ENCODE assay signal across 9 cellular contexts in genomic region chr1:152347116-152347728, GRCh38. TPM values are rescaled to one million over a fixed set of nuclear protein-coding genes. Genes with fewer than 3 reads are reported as not detected.
DNase-seq lines count a peak whose midpoint lies in the region; ATAC-seq, FAIRE-seq and TF ChIP-seq lines count a peak whose summit lies in the region.
"Had no signal": no experiment of that assay in that cellular context is flagged by ENCODE, and none has a peak within 500 bp of the region (broad histone marks: within the 10 kb centered on the region; RNA-seq: fewer than 3 reads in every experiment).

No MANE protein-coding gene starts in this region.

- ATAC-seq in GM18498 (IDR thresholded peaks at IDR 0.05; ENCODE audit: unreplicated experiment) (peak; percentile 63), GM21381 (IDR thresholded peaks at IDR 0.05; ENCODE audit: unreplicated experiment) (no peak)

- POLR2A ChIA-PET in endothelial cell of umbilical vein (lab: Charles Lee) = no interaction called here

- H3K27ac ChIP-seq in VCaP (no peak overlapping the region), endothelial cell of umbilical vein (ENCODE audit: insufficient read depth, low read depth, low read length) (no peak overlapping the region), neural cell (ENCODE audit: low read length) (no peak overlapping the region)

- TF ChIP-seq EP300 in neural cell (conservative IDR thresholded peaks at IDR 0.05; ENCODE audit: poor library complexity, severe bottlenecking) = no peak

- H3K36me3 ChIP-seq in endothelial cell of umbilical vein (ENCODE audit: control insufficient read depth in 2 of 2, extremely low read depth in 1 of 2, insufficient read depth in 2 of 2, low read length in 2 of 2) = no peaks in the 10 kb centered on the region
- no peaks in the 10 kb centered on the region for H3K36me3 ChIP-seq in neural cell (ENCODE audit: insufficient read depth, low read length)

- peaks cover 0 to 1% of the 10 kb centered on the region in 2 experiments for H3K27me3 ChIP-seq in endothelial cell of umbilical vein (ENCODE audit: control insufficient read depth in 2 of 2, insufficient read depth in 2 of 2, low read length in 2 of 2)
- no peaks in the 10 kb centered on the region for H3K27me3 ChIP-seq in neural cell (ENCODE audit: insufficient read depth, low read depth, low read length)

- H3K9me3 ChIP-seq in endothelial cell of umbilical vein (replicated peaks; ENCODE audit: control insufficient read depth, insufficient read depth, low read length) (no peaks in the 10 kb centered on the region), neural cell (ENCODE audit: low read length) (no peaks in the 10 kb centered on the region)

- no peak for TF ChIP-seq POLR2A in endothelial cell of umbilical vein (IDR thresholded peaks at IDR 0.05; ENCODE audit: low read depth, low read length)

- H4K20me1 ChIP-seq in endothelial cell of umbilical vein (replicated peaks; ENCODE audit: control insufficient read depth, extremely low read depth, insufficient read depth, low read length) (no peaks in the 10 kb centered on the region), neural cell (ENCODE audit: insufficient read depth) (no peaks in the 10 kb centered on the region)

- no peaks in the 10 kb centered on the region for H3F3A ChIP-seq in neural cell (ENCODE audit: insufficient read depth, low read length, poor library complexity, severe bottlenecking)

- H3K9me2 ChIP-seq in neural cell (ENCODE audit: insufficient read depth, low read length) = no peaks in the 10 kb centered on the region

- H3K79me2 ChIP-seq in endothelial cell of umbilical vein (ENCODE audit: control insufficient read depth, insufficient read depth, low read length) = no peaks in the 10 kb centered on the region
- no peaks in the 10 kb centered on the region for H3K79me2 ChIP-seq in neural cell (replicated peaks; ENCODE audit: insufficient read depth, low read length)

- peak; percentile 65 for DNase-seq in CD1c-positive myeloid dendritic cell (ENCODE audit: extremely low spot score)
- DNase-seq in NCI-H1694 treated with DMSO at 0.1 percent for 48 hours (lab: John Stamatoyannopoulos, UW) = peak; percentile 47
- DNase-seq in endothelial cell of umbilical vein (ENCODE audit: low read depth, low spot score) = peak; percentile 63
- no peak for DNase-seq in UCSD-AML1 (lab: John Stamatoyannopoulos, UW; ENCODE audit: unreplicated experiment)

- no peak overlapping the region for H3K4me2 ChIP-seq in endothelial cell of umbilical vein (ENCODE audit: insufficient read depth, low read length)
- H3K4me2 ChIP-seq in neural cell (ENCODE audit: low read length) = no peak overlapping the region

- TF ChIP-seq CTCF in VCaP (conservative IDR thresholded peaks at IDR 0.05) (peak; percentile 93), endothelial cell of umbilical vein (IDR thresholded peaks at IDR 0.05; ENCODE audit: extremely low read depth in 1 of 2, insufficient read depth in 1 of 2, low read depth in 1 of 2, low read length in 2 of 2) (peak; percentile 68 to 72), neural cell (IDR thresholded peaks at IDR 0.05; ENCODE audit: poor library complexity, severe bottlenecking) (peak; percentile 30)

- H3K4me3 ChIP-seq in endothelial cell of umbilical vein (replicated peaks in 1 of 3; ENCODE audit: insufficient read depth in 1 of 3, low read depth in 1 of 3, low read length in 3 of 3) (no peak overlapping the region), neural cell (ENCODE audit: low read length) (no peak overlapping the region)

- peak; percentile 67 for FAIRE-seq in endothelial cell of umbilical vein (lab: Jason Lieb, UNC)

- no peak overlapping the region for H3K9ac ChIP-seq in endothelial cell of umbilical vein (replicated peaks; ENCODE audit: extremely low read depth, insufficient read depth, low read length)
- H3K9ac ChIP-seq in neural cell (ENCODE audit: low read length) = no peak overlapping the region

- H2AFZ ChIP-seq in endothelial cell of umbilical vein (ENCODE audit: low read depth, low read length) = no peak overlapping the region
- no peak overlapping the region for H2AFZ ChIP-seq in neural cell (ENCODE audit: low read depth, low read length)

- BruUV-seq in endothelial cell of umbilical vein (replicated peaks; lab: Mats Ljungman, UMichigan) = no TSS peak

- dilution Hi-C loops in endothelial cell of umbilical vein (cut with MboI; ENCODE audit: extremely low pct_ligation_motif_present, low sequenced_read_pairs) = no loop called here

- intact Hi-C loops in endothelial cell of umbilical vein (cut with micrococcal nuclease) = loop anchor here (1.0 to 5.0 kb wide), 4 partner anchors 95 to 205 kb away; no protein-coding TSS in a partner anchor

- no peaks in the 10 kb centered on the region for H3K4me1 ChIP-seq in endothelial cell of umbilical vein (ENCODE audit: control insufficient read depth, extremely low read depth, insufficient read depth, low read length)

- CTCF ChIA-PET in endothelial cell of umbilical vein (lab: Charles Lee) = interaction anchor here (0.5 to 2.6 kb wide), 40 partner anchors 8 to 386 kb away, joined by 3 to 68 read pairs (median 4); partner anchors contain the start of genes FLG, FLG2 and HRNR

- TF ChIP-seq RAD21 in neural cell (conservative IDR thresholded peaks at IDR 0.05) = no peak

- no peaks in the 10 kb centered on the region for H3K9me1 ChIP-seq in endothelial cell of umbilical vein (replicated peaks; ENCODE audit: control insufficient read depth, extremely low read depth, insufficient read depth, low read length)

TF ChIP-seq in endothelial cell of umbilical vein, 7 proteins besides CTCF, POLR2A, EP300 and RAD21:
- TF ChIP-seq MAX (IDR thresholded peaks at IDR 0.05; ENCODE audit: insufficient read depth, insufficient read length) = no peak
- TF ChIP-seq EZH2 (IDR thresholded peaks at IDR 0.05; ENCODE audit: borderline replicate concordance, low read depth, low read length, severe bottlenecking) = no peak
- no peak for TF ChIP-seq GATA2 (IDR thresholded peaks at IDR 0.05; ENCODE audit: insufficient read depth, insufficient read length, low read depth, low read length)
- TF ChIP-seq POLR2AphosphoS5 (IDR thresholded peaks at IDR 0.05; ENCODE audit: insufficient read depth, low read depth, low read length) = no peak
- TF ChIP-seq FOS (IDR thresholded peaks at IDR 0.05; ENCODE audit: borderline replicate concordance, insufficient read depth, low read length) = no peak
- no peak for TF ChIP-seq MYC (IDR thresholded peaks at IDR 0.05; ENCODE audit: low read depth, low read length)
- TF ChIP-seq JUN (IDR thresholded peaks at IDR 0.05; ENCODE audit: borderline replicate concordance, insufficient read depth, insufficient read length, low read depth) = no peak

TF ChIP-seq in neural cell, 6 proteins besides CTCF, POLR2A, EP300 and RAD21:
- no peak for TF ChIP-seq POLR2AphosphoS5 (IDR thresholded peaks at IDR 0.05)
- TF ChIP-seq EZH2 (IDR thresholded peaks at IDR 0.05; ENCODE audit: borderline replicate concordance, insufficient read depth, low read length, poor library complexity, severe bottlenecking) = no peak
- TF ChIP-seq MXI1 (conservative IDR thresholded peaks at IDR 0.05; ENCODE audit: poor library complexity, severe bottlenecking) = no peak
- TF ChIP-seq, protein P1, sequence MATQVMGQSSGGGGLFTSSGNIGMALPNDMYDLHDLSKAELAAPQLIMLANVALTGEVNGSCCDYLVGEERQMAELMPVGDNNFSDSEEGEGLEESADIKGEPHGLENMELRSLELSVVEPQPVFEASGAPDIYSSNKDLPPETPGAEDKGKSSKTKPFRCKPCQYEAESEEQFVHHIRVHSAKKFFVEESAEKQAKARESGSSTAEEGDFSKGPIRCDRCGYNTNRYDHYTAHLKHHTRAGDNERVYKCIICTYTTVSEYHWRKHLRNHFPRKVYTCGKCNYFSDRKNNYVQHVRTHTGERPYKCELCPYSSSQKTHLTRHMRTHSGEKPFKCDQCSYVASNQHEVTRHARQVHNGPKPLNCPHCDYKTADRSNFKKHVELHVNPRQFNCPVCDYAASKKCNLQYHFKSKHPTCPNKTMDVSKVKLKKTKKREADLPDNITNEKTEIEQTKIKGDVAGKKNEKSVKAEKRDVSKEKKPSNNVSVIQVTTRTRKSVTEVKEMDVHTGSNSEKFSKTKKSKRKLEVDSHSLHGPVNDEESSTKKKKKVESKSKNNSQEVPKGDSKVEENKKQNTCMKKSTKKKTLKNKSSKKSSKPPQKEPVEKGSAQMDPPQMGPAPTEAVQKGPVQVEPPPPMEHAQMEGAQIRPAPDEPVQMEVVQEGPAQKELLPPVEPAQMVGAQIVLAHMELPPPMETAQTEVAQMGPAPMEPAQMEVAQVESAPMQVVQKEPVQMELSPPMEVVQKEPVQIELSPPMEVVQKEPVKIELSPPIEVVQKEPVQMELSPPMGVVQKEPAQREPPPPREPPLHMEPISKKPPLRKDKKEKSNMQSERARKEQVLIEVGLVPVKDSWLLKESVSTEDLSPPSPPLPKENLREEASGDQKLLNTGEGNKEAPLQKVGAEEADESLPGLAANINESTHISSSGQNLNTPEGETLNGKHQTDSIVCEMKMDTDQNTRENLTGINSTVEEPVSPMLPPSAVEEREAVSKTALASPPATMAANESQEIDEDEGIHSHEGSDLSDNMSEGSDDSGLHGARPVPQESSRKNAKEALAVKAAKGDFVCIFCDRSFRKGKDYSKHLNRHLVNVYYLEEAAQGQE (IDR thresholded peaks at IDR 0.05; ENCODE audit: borderline replicate concordance) = no peak
- TF ChIP-seq TAF1 (IDR thresholded peaks at IDR 0.05; ENCODE audit: low read depth) = no peak
- TF ChIP-seq SMC3 (conservative IDR thresholded peaks at IDR 0.05; ENCODE audit: poor library complexity) = no peak

RNA-seq across cellular contexts. Expression of gene FLG2, which starts 12.6 kb away (rescaled TPM):
- not detected in 2 replicates for total RNA-seq in endothelial cell of umbilical vein
- polyA plus RNA-seq in endothelial cell of umbilical vein (not detected in 2 replicates), neural cell (not detected in 2 replicates)
- polyA plus RNA-seq in endothelial cell of umbilical vein (2011; cell fraction: cytosol; rRNA removed) = not detected in 2 replicates
- polyA plus RNA-seq in endothelial cell of umbilical vein (2011; cell fraction: nucleus; rRNA removed) = not detected in 2 replicates
- polyA plus RNA-seq in endothelial cell of umbilical vein (2012) = not detected in 2 replicates
- polyA minus RNA-seq in endothelial cell of umbilical vein (not detected in 2 replicates), neural cell (not detected in 2 replicates)
- polyA minus RNA-seq in endothelial cell of umbilical vein (2011; cell fraction: cytosol; rRNA and poly(A)+ RNA removed) = not detected
- polyA minus RNA-seq in endothelial cell of umbilical vein (2011; cell fraction: nucleus; rRNA and poly(A)+ RNA removed) = not detected in 2 replicates
- total RNA-seq: T-helper 2 cell treated with Interferon-gamma antibody and Interleukin-4, amounts not matched to agents 100 ng/mL and 5 ng/mL, for 36 hours had no signal

RNA-seq across cellular contexts. Expression of gene FLG, which starts 22.2 kb away (rescaled TPM):
- total RNA-seq in endothelial cell of umbilical vein = not detected in 2 replicates
- not detected in 2 replicates for polyA plus RNA-seq in endothelial cell of umbilical vein
- not detected in 2 replicates for polyA plus RNA-seq in endothelial cell of umbilical vein (2011; cell fraction: cytosol; rRNA removed)
- not detected in 2 replicates for polyA plus RNA-seq in endothelial cell of umbilical vein (2011; cell fraction: nucleus; rRNA removed)
- 0.33 and 0.56 TPM in 2 replicates for polyA plus RNA-seq in endothelial cell of umbilical vein (2012)
- not detected in 2 replicates for polyA minus RNA-seq in endothelial cell of umbilical vein
- polyA minus RNA-seq in endothelial cell of umbilical vein (2011; cell fraction: cytosol; rRNA and poly(A)+ RNA removed) = not detected
- polyA minus RNA-seq in endothelial cell of umbilical vein (2011; cell fraction: nucleus; rRNA and poly(A)+ RNA removed) = not detected in 2 replicates
- polyA plus RNA-seq in neural cell = not detected in 2 replicates
- polyA minus RNA-seq in neural cell = not detected in 2 replicates
- total RNA-seq: T-helper 2 cell treated with Interferon-gamma antibody and Interleukin-4, amounts not matched to agents 100 ng/mL and 5 ng/mL, for 36 hours had no signal

Comparison
In these comparisons a context has a peak if more than half of its experiments do, and no peak if none do; other contexts are left out.
1. CTCF ChIP-seq: peak in every context shown above with its lines; median percentile 93 in VCaP; 70 in endothelial cell of umbilical vein; 30 in neural cell.